23 cellular contexts compared by ENCODE assay signal in the genomic region with DNA sequence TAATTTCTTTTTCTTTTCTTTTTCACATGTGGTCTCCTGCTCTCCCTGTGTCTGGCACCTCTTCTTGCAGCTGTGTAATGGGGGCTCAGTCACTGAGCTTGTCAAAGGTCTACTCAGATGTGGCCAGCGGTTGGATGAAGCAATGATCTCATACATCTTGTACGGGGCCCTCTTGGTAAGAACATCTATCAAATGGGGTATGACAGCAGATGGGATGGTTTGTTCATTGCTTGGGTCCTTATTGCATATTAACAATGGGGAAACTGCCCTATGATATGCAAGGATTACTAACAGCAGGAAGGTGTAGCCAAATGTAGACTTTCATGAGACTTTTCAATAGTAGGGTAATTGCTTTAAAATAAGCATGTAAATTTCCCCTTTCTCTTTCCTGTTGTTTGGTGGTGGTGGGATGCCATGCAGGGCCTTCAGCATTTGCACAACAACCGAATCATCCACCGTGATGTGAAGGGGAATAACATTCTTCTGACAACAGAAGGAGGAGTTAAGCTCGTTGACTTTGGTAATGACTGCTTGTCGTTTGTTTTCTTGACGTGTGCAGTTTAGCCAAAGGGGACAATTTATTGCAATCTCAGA. TPM values are rescaled to one million over a fixed set of nuclear protein-coding genes. Genes with fewer than 3 reads are reported as not detected.
DNase-seq lines count a peak whose midpoint lies in the region; ATAC-seq and TF ChIP-seq lines count a peak whose summit lies in the region.
"Had no signal": no experiment of that assay in that cellular context is flagged by ENCODE, and none has a peak within 500 bp of the region (broad histone marks: within the 10 kb centered on the region; RNA-seq: fewer than 3 reads in every experiment).

No MANE protein-coding gene starts in this region.

- H3K27me3 Mint-ChIP-seq in WTC11 (ENCODE audit: low read depth): peaks cover 6% of the 10 kb centered on the region

- peaks cover 18% of the 10 kb centered on the region for H3K9me3 Mint-ChIP-seq in WTC11

- H3K4me3 Mint-ChIP-seq in WTC11: peak overlapping the region; percentile 42
- H3K4me3 Mint-ChIP-seq: naive thymus-derived CD8-positive, alpha-beta T cell had no signal

- ATAC-seq in GM18868 (IDR thresholded peaks at IDR 0.05; ENCODE audit: unreplicated experiment) (peak; percentile 72), HG03442 (IDR thresholded peaks at IDR 0.05; ENCODE audit: unreplicated experiment) (peak; percentile 56), WTC11 (peak; percentile 91)
- ATAC-seq: naive thymus-derived CD8-positive, alpha-beta T cell had no signal

- peak overlapping the region; percentile 95 for H3K27ac Mint-ChIP-seq in WTC11
- H3K27ac Mint-ChIP-seq: naive thymus-derived CD8-positive, alpha-beta T cell had no signal

- H3K36me3 Mint-ChIP-seq in WTC11: peaks cover 25% of the 10 kb centered on the region

- no peak for TF ChIP-seq CTCF in WTC11 (IDR thresholded peaks at IDR 0.05)

- H3K4me1 Mint-ChIP-seq in WTC11: peaks cover 71% of the 10 kb centered on the region

- DNase-seq in WTC11 (ENCODE audit: low spot score) (peak; percentile 34), iPS-NIHi7 (ENCODE audit: extremely low spot score) (peak; percentile 61), COLO829 (ENCODE audit: low spot score) (no peak), hypothalamus (lab: John Stamatoyannopoulos, UW) (no peak), KG1 (lab: John Stamatoyannopoulos, UW) (no peak)
- DNase-seq: activated CD4-positive, alpha-beta T cell treated with anti-CD3 and anti-CD28 coated beads for 4 hours; activated CD8-positive, alpha-beta memory T cell treated with anti-CD3 and anti-CD28 coated beads, Interleukin-2, amount 50 U/mL, for 4 hours; anterior cingulate cortex; COR-L47; foreskin melanocyte; GM23248; naive thymus-derived CD8-positive, alpha-beta T cell; NCI-H187 treated with DMSO at 0.1 percent for 48 hours; NCI-H526; posterior cingulate gyrus; stimulated activated CD4-positive, alpha-beta T cell treated with anti-CD3 and anti-CD28 coated beads, Interleukin-4, amount 100 ng/mL, for 4 hours; stimulated activated CD8-positive, alpha-beta memory T cell treated with anti-CD3 and anti-CD28 coated beads, Interleukin-4, amount 100 ng/mL, for 48 hours had no signal

- POLR2A ChIA-PET in WTC11 (lab: Charles Lee): no interaction called here

- CTCF ChIA-PET in WTC11 (lab: Charles Lee): interaction anchor here (0.6 to 2.2 kb wide), 4 partner anchors 21 to 1769 kb away, joined by 3 to 7 read pairs (median 4); no protein-coding TSS in a partner anchor

TF ChIP-seq in WTC11, 78 proteins besides CTCF, POLR2A, EP300 and RAD21 (continues in another document):
- TF ChIP-seq SMAD4 (CRISPR knock-in tag; IDR thresholded peaks at IDR 0.05) (no peak), NR2C2 (CRISPR knock-in tag; IDR thresholded peaks at IDR 0.05) (no peak), IRF2 (CRISPR knock-in tag; IDR thresholded peaks at IDR 0.05; ENCODE audit: borderline replicate concordance, low read depth) (no peak), TEAD1 (CRISPR knock-in tag; IDR thresholded peaks at IDR 0.05) (peak; percentile 91), NR3C1 (CRISPR knock-in tag; conservative IDR thresholded peaks at IDR 0.05; ENCODE audit: low read depth) (no peak), ZNF138 (CRISPR knock-in tag; conservative IDR thresholded peaks at IDR 0.05) (no peak), CDX4 (CRISPR knock-in tag; IDR thresholded peaks at IDR 0.05; ENCODE audit: borderline replicate concordance) (no peak), RORB (CRISPR knock-in tag; IDR thresholded peaks at IDR 0.05) (no peak), ZNF263 (CRISPR knock-in tag; IDR thresholded peaks at IDR 0.05; ENCODE audit: low read depth) (no peak)
- TF ChIP-seq, protein P1, sequence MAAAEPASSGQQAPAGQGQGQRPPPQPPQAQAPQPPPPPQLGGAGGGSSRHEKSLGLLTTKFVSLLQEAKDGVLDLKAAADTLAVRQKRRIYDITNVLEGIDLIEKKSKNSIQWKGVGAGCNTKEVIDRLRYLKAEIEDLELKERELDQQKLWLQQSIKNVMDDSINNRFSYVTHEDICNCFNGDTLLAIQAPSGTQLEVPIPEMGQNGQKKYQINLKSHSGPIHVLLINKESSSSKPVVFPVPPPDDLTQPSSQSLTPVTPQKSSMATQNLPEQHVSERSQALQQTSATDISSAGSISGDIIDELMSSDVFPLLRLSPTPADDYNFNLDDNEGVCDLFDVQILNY (CRISPR knock-in tag; IDR thresholded peaks at IDR 0.05): no peak
- TF ChIP-seq, protein P2, sequence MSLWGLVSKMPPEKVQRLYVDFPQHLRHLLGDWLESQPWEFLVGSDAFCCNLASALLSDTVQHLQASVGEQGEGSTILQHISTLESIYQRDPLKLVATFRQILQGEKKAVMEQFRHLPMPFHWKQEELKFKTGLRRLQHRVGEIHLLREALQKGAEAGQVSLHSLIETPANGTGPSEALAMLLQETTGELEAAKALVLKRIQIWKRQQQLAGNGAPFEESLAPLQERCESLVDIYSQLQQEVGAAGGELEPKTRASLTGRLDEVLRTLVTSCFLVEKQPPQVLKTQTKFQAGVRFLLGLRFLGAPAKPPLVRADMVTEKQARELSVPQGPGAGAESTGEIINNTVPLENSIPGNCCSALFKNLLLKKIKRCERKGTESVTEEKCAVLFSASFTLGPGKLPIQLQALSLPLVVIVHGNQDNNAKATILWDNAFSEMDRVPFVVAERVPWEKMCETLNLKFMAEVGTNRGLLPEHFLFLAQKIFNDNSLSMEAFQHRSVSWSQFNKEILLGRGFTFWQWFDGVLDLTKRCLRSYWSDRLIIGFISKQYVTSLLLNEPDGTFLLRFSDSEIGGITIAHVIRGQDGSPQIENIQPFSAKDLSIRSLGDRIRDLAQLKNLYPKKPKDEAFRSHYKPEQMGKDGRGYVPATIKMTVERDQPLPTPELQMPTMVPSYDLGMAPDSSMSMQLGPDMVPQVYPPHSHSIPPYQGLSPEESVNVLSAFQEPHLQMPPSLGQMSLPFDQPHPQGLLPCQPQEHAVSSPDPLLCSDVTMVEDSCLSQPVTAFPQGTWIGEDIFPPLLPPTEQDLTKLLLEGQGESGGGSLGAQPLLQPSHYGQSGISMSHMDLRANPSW (CRISPR knock-in tag; conservative IDR thresholded peaks at IDR 0.05; ENCODE audit: low read depth): no peak
- TF ChIP-seq, protein P3, sequence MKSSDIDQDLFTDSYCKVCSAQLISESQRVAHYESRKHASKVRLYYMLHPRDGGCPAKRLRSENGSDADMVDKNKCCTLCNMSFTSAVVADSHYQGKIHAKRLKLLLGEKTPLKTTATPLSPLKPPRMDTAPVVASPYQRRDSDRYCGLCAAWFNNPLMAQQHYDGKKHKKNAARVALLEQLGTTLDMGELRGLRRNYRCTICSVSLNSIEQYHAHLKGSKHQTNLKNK (CRISPR knock-in tag; IDR thresholded peaks at IDR 0.05): peak; percentile 33; the same call in 1 of the 2 replicates
- TF ChIP-seq, protein P4, sequence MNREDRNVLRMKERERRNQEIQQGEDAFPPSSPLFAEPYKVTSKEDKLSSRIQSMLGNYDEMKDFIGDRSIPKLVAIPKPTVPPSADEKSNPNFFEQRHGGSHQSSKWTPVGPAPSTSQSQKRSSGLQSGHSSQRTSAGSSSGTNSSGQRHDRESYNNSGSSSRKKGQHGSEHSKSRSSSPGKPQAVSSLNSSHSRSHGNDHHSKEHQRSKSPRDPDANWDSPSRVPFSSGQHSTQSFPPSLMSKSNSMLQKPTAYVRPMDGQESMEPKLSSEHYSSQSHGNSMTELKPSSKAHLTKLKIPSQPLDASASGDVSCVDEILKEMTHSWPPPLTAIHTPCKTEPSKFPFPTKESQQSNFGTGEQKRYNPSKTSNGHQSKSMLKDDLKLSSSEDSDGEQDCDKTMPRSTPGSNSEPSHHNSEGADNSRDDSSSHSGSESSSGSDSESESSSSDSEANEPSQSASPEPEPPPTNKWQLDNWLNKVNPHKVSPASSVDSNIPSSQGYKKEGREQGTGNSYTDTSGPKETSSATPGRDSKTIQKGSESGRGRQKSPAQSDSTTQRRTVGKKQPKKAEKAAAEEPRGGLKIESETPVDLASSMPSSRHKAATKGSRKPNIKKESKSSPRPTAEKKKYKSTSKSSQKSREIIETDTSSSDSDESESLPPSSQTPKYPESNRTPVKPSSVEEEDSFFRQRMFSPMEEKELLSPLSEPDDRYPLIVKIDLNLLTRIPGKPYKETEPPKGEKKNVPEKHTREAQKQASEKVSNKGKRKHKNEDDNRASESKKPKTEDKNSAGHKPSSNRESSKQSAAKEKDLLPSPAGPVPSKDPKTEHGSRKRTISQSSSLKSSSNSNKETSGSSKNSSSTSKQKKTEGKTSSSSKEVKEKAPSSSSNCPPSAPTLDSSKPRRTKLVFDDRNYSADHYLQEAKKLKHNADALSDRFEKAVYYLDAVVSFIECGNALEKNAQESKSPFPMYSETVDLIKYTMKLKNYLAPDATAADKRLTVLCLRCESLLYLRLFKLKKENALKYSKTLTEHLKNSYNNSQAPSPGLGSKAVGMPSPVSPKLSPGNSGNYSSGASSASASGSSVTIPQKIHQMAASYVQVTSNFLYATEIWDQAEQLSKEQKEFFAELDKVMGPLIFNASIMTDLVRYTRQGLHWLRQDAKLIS (CRISPR knock-in tag; IDR thresholded peaks at IDR 0.05; ENCODE audit: borderline replicate concordance): 0 out of 2 replicates have a peak, but pooled peaks have one; percentile 32
- TF ChIP-seq, protein P5, sequence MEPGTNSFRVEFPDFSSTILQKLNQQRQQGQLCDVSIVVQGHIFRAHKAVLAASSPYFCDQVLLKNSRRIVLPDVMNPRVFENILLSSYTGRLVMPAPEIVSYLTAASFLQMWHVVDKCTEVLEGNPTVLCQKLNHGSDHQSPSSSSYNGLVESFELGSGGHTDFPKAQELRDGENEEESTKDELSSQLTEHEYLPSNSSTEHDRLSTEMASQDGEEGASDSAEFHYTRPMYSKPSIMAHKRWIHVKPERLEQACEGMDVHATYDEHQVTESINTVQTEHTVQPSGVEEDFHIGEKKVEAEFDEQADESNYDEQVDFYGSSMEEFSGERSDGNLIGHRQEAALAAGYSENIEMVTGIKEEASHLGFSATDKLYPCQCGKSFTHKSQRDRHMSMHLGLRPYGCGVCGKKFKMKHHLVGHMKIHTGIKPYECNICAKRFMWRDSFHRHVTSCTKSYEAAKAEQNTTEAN (CRISPR knock-in tag; IDR thresholded peaks at IDR 0.05): peak; percentile 26; the same call in 1 of the 2 replicates

RNA-seq across cellular contexts. Expression of gene MYO3B, which starts 36.5 kb away (rescaled TPM):
- total RNA-seq in WTC11 (2021): 0.44 to 0.62 TPM (median 0.50 TPM) in 3 replicates
- total RNA-seq: Daoy; HT-29; lung microvascular endothelial cell; M059J; naive thymus-derived CD8-positive, alpha-beta T cell had no signal

Comparison
In these comparisons a context has a peak if more than half of its experiments do, and no peak if none do; other contexts are left out.
1. DNase-seq: peak in WTC11 (single experiment) and iPS-NIHi7 (single experiment); none in COLO829 (single experiment), hypothalamus (0 of 51) and KG1 (single experiment).
2. Peak in every context shown above with its lines, with median percentiles within 50 percentile points of each other: ATAC-seq.